1 cellular context compared by ENCODE assay signal in the genomic region with DNA sequence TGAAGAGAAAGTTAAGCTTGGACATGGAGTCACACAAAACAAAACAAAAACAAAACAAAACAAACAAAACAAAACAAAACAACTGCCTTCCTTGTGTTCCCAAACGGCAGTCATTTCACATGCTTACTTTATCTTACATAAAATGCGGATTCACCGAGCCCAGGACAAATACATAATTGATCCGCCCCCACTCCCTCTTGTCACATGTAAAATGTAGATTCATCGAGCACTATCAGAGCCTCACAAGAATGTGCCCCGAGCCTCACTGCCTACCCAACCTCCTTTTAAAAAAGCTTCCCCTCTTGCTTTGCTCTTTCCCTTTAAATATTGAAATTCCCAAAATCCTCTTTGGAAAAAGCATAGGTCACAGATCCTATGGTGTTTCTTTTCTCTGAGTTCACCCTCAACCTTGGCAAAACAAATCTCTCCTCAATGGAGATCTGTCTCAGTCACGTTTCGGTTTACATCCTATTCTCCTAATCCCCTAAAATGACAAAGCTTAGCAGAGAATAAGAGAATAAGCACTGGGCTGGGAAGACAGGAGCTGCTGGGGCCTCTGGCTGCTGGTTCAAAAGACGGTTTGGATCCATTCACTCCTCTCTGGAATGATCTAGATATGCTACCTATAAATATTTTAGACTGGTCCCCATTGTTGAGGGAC.
TF ChIP-seq lines count a peak whose summit lies in the region.

No MANE protein-coding gene starts in this region.

TF ChIP-seq in WTC11, 78 proteins besides CTCF, POLR2A, EP300 and RAD21 (continued from another document):
- TF ChIP-seq ZNF671 (CRISPR knock-in tag; IDR thresholded peaks at IDR 0.05) (no peak), PRDM15 (CRISPR knock-in tag; IDR thresholded peaks at IDR 0.05) (no peak), NFE2L1 (CRISPR knock-in tag; IDR thresholded peaks at IDR 0.05) (no peak), GABPB1 (CRISPR knock-in tag; IDR thresholded peaks at IDR 0.05) (no peak), ZMAT4 (CRISPR knock-in tag; IDR thresholded peaks at IDR 0.05) (no peak), ELF4 (CRISPR knock-in tag; IDR thresholded peaks at IDR 0.05; ENCODE audit: low read depth) (no peak), NR1H2 (CRISPR knock-in tag; IDR thresholded peaks at IDR 0.05) (no peak), ZNF232 (CRISPR knock-in tag; IDR thresholded peaks at IDR 0.05) (no peak), E2F4 (CRISPR knock-in tag; IDR thresholded peaks at IDR 0.05; ENCODE audit: borderline replicate concordance, low read depth) (no peak), SMAD4 (CRISPR knock-in tag; IDR thresholded peaks at IDR 0.05) (no peak), SP1 (CRISPR knock-in tag; conservative IDR thresholded peaks at IDR 0.05) (no peak), ATF6 (CRISPR knock-in tag; IDR thresholded peaks at IDR 0.05) (no peak), USF1 (CRISPR knock-in tag; IDR thresholded peaks at IDR 0.05) (no peak), IRF1 (CRISPR knock-in tag; IDR thresholded peaks at IDR 0.05) (no peak)
- TF ChIP-seq, protein P1, sequence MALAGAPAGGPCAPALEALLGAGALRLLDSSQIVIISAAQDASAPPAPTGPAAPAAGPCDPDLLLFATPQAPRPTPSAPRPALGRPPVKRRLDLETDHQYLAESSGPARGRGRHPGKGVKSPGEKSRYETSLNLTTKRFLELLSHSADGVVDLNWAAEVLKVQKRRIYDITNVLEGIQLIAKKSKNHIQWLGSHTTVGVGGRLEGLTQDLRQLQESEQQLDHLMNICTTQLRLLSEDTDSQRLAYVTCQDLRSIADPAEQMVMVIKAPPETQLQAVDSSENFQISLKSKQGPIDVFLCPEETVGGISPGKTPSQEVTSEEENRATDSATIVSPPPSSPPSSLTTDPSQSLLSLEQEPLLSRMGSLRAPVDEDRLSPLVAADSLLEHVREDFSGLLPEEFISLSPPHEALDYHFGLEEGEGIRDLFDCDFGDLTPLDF (CRISPR knock-in tag; IDR thresholded peaks at IDR 0.05), result no peak
- TF ChIP-seq, protein P2, sequence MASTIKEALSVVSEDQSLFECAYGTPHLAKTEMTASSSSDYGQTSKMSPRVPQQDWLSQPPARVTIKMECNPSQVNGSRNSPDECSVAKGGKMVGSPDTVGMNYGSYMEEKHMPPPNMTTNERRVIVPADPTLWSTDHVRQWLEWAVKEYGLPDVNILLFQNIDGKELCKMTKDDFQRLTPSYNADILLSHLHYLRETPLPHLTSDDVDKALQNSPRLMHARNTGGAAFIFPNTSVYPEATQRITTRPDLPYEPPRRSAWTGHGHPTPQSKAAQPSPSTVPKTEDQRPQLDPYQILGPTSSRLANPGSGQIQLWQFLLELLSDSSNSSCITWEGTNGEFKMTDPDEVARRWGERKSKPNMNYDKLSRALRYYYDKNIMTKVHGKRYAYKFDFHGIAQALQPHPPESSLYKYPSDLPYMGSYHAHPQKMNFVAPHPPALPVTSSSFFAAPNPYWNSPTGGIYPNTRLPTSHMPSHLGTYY (CRISPR knock-in tag; IDR thresholded peaks at IDR 0.05), result no peak
